ENCODE assay signal across 3 cellular contexts in the genomic region with DNA sequence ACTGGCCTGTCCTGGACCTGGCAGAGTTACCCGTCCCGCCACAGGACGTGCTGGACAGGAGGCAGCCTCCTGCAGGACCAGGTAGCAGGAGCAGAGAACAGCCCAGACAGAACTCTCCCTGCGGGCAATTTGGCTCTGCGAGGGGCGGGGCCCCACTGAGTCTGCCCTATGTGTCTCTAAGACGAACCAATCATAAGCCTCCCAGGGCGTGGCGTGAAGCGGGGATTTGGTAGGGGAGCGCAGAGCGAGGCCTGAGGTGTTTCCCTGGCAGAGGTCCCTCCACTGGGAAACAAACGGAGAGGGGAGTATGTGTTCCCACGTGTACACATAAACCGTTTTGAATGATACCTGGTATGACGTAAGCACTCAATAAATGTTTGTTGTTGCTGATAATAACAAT.
TF ChIP-seq lines count a peak whose summit lies in the region.

No MANE protein-coding gene starts in this region.

TF ChIP-seq in SK-N-SH, 30 proteins besides CTCF, POLR2A, EP300 and RAD21:
- TF ChIP-seq FOXM1 (IDR thresholded peaks at IDR 0.05; ENCODE audit: low read depth) (no peak), YY1 (IDR thresholded peaks at IDR 0.05; ENCODE audit: low read depth) (no peak), NRF1 (IDR thresholded peaks at IDR 0.05; ENCODE audit: low read depth, low read length) (no peak), TAF1 (IDR thresholded peaks at IDR 0.05; ENCODE audit: borderline replicate concordance, low read depth, low read length) (no peak), CHD2 (IDR thresholded peaks at IDR 0.05; ENCODE audit: low read length, partially characterized antibody) (no peak), NFIC (IDR thresholded peaks at IDR 0.05; ENCODE audit: borderline replicate concordance) (no peak), JUND (IDR thresholded peaks at IDR 0.05) (no peak), PBX3 (IDR thresholded peaks at IDR 0.05) (no peak), TCF12 (IDR thresholded peaks at IDR 0.05) (no peak)

TF ChIP-seq in SK-N-SH treated with all-trans-retinoic acid at 6 μM for 48 hours, 23 proteins besides CTCF, POLR2A, EP300 and RAD21:
- TF ChIP-seq ZNF565 (CRISPR knock-in tag; conservative IDR thresholded peaks at IDR 0.05; ENCODE audit: low read depth) (no peak), GLIS3 (CRISPR knock-in tag; IDR thresholded peaks at IDR 0.05) (no peak)

TF ChIP-seq in GM12878, 131 proteins besides CTCF, POLR2A, EP300 and RAD21:
- no peak for TF ChIP-seq ASH2L (IDR thresholded peaks at IDR 0.05; ENCODE audit: borderline replicate concordance, low read depth)
- 0 out of 2 replicates have a peak, but pooled peaks have one; percentile 17 for TF ChIP-seq ZBTB11 (CRISPR knock-in tag; IDR thresholded peaks at IDR 0.05)
